14 cellular contexts compared by ENCODE assay signal in genomic region chr16:51629602-51630001, GRCh38.
DNase-seq lines count a peak whose midpoint lies in the region; ATAC-seq and TF ChIP-seq lines count a peak whose summit lies in the region.
"Had no signal": no experiment of that assay in that cellular context is flagged by ENCODE, and none has a peak within 500 bp of the region (broad histone marks: within the 10 kb centered on the region; RNA-seq: fewer than 3 reads in every experiment).

No MANE protein-coding gene starts in this region.

- H2AFZ ChIP-seq in hepatocyte: no peak overlapping the region

- no peaks in the 10 kb centered on the region for H3K27me3 Mint-ChIP-seq in T-helper 2 cell treated with Interferon-gamma antibody and Interleukin-4, amounts not matched to agents 5 μg/mL and 100 μg/mL, for 36 hours (ENCODE audit: low read depth)
- H3K27me3 Mint-ChIP-seq: CD4-positive, alpha-beta memory T cell had no signal

- no peaks in the 10 kb centered on the region for H3K9me2 ChIP-seq in hepatocyte (replicated peaks; ENCODE audit: insufficient read depth)

- H3K4me1 ChIP-seq in HEK293 (ENCODE audit: control insufficient read depth, insufficient read depth, low read length) (peaks cover 10% of the 10 kb centered on the region), hepatocyte (ENCODE audit: insufficient read depth) (no peaks in the 10 kb centered on the region)
- H3K4me1 ChIP-seq: BE2C had no signal

- no peak for TF ChIP-seq CTCF in HEK293 (tag by site-specific recombination; IDR thresholded peaks at IDR 0.05)
- no peak for TF ChIP-seq CTCF in hepatocyte (IDR thresholded peaks at IDR 0.05; ENCODE audit: poor library complexity)

- no peaks in the 10 kb centered on the region for H3K36me3 Mint-ChIP-seq in T-helper 2 cell treated with Interferon-gamma antibody and Interleukin-4, amounts not matched to agents 5 μg/mL and 100 μg/mL, for 36 hours (ENCODE audit: low read depth)
- H3K36me3 Mint-ChIP-seq in stimulated activated effector memory CD8-positive, alpha-beta T cell treated with anti-CD3 and anti-CD28 coated beads, Interleukin-12 subunit alpha, Interleukin-12 subunit beta, amount 100 ng/mL, for 72 hours: no peaks in the 10 kb centered on the region
- H3K36me3 Mint-ChIP-seq: CD4-positive, alpha-beta memory T cell had no signal

- H3K4me2 ChIP-seq in hepatocyte: no peak overlapping the region

- no peak overlapping the region for H3K4me3 Mint-ChIP-seq in T-helper 2 cell treated with Interferon-gamma antibody and Interleukin-4, amounts not matched to agents 5 μg/mL and 100 μg/mL, for 36 hours
- H3K4me3 Mint-ChIP-seq in stimulated activated effector memory CD8-positive, alpha-beta T cell treated with anti-CD3 and anti-CD28 coated beads, Interleukin-12 subunit alpha, Interleukin-12 subunit beta, amount 100 ng/mL, for 72 hours: no peak overlapping the region
- H3K4me3 Mint-ChIP-seq: CD4-positive, alpha-beta memory T cell had no signal

- no peak overlapping the region for H3K27ac Mint-ChIP-seq in T-helper 2 cell treated with Interferon-gamma antibody and Interleukin-4, amounts not matched to agents 5 μg/mL and 100 μg/mL, for 36 hours
- no peak overlapping the region for H3K27ac Mint-ChIP-seq in stimulated activated effector memory CD8-positive, alpha-beta T cell treated with anti-CD3 and anti-CD28 coated beads, Interleukin-12 subunit alpha, Interleukin-12 subunit beta, amount 100 ng/mL, for 72 hours
- H3K27ac Mint-ChIP-seq: CD4-positive, alpha-beta memory T cell had no signal

- no peaks in the 10 kb centered on the region for H3K27me3 ChIP-seq in hepatocyte
- H3K27me3 ChIP-seq: BE2C had no signal

- POLR2A ChIA-PET in HEK293 (lab: Yijun Ruan, JAX): no interaction called here

- no peak for ATAC-seq in stimulated activated effector memory CD8-positive, alpha-beta T cell treated with anti-CD3 and anti-CD28 coated beads, Interleukin-12 subunit alpha, Interleukin-12 subunit beta, amount 100 ng/mL, for 72 hours
- ATAC-seq: K562 had no signal

- H3K9me3 ChIP-seq in HEK293 (ENCODE audit: control insufficient read depth, insufficient read depth, low read depth, low read length) (no peaks in the 10 kb centered on the region), hepatocyte (ENCODE audit: low read depth) (no peaks in the 10 kb centered on the region)
- H3K9me3 ChIP-seq: BE2C had no signal

- H3K9me3 Mint-ChIP-seq in T-helper 2 cell treated with Interferon-gamma antibody and Interleukin-4, amounts not matched to agents 5 μg/mL and 100 μg/mL, for 36 hours: peaks cover 48% of the 10 kb centered on the region
- H3K9me3 Mint-ChIP-seq in stimulated activated effector memory CD8-positive, alpha-beta T cell treated with anti-CD3 and anti-CD28 coated beads, Interleukin-12 subunit alpha, Interleukin-12 subunit beta, amount 100 ng/mL, for 72 hours: peaks cover 8% of the 10 kb centered on the region

- 51% methylated on average over 2 of the region's 2 CpGs for WGBS in hepatocyte (ENCODE audit: low lambda C conversion rate, missing lambda C conversion rate)

- H4K20me1 ChIP-seq in hepatocyte (ENCODE audit: insufficient read depth, poor library complexity, severe bottlenecking): no peaks in the 10 kb centered on the region

- H3K27ac ChIP-seq in HEK293 (ENCODE audit: extremely low read depth, low read depth, low read length) (peak overlapping the region; percentile 40; the same call in 1 of the 2 replicates), hepatocyte (peak overlapping the region; percentile 65)
- H3K27ac ChIP-seq: C4-2B had no signal

- H3K36me3 ChIP-seq in HEK293 (ENCODE audit: control insufficient read depth in 2 of 2, insufficient read depth in 1 of 2, low read length in 2 of 2): no peaks in the 10 kb centered on the region
- no peaks in the 10 kb centered on the region for H3K36me3 ChIP-seq in hepatocyte (replicated peaks; ENCODE audit: insufficient read depth, low read depth)
- H3K36me3 ChIP-seq: BE2C had no signal

- no peaks in the 10 kb centered on the region for H3K79me2 ChIP-seq in hepatocyte

- CTCF ChIA-PET in HEK293 (lab: Yijun Ruan, JAX): interaction anchor here (0.6 kb wide), 1 partner anchor 252 kb away, joined by 4 read pairs; no protein-coding TSS in a partner anchor

- H3K4me3 ChIP-seq in HEK293 (ENCODE audit: low read depth, low read length) (no peak overlapping the region), hepatocyte (no peak overlapping the region)
- H3K4me3 ChIP-seq: K562 had no signal

- peak; percentile 45 for DNase-seq in NCI-H2171 treated with DMSO at 0.1 percent for 48 hours (lab: John Stamatoyannopoulos, UW)
- DNase-seq in NCI-H2171 (lab: John Stamatoyannopoulos, UW): no peak
- DNase-seq in hepatocyte (ENCODE audit: low spot score): no peak
- no peak for DNase-seq in stimulated activated naive CD4-positive, alpha-beta T cell treated with Interleukin-2 at 50 U/mL for 16 hours (lab: John Stamatoyannopoulos, UW)
- DNase-seq in T-helper 2 cell treated with Interferon-gamma antibody and Interleukin-4, amounts not matched to agents 5 μg/mL and 100 μg/mL, for 36 hours (ENCODE audit: low spot score): no peak
- no peak for DNase-seq in stimulated activated effector memory CD8-positive, alpha-beta T cell treated with anti-CD3 and anti-CD28 coated beads, Interleukin-12 subunit alpha, Interleukin-12 subunit beta, amount 100 ng/mL, for 72 hours (ENCODE audit: low spot score in 2 of 2)
- DNase-seq: BE2C; CD4-positive, alpha-beta memory T cell; DND-41; GDM1; HCEC 1CT had no signal

- H3K4me1 Mint-ChIP-seq in T-helper 2 cell treated with Interferon-gamma antibody and Interleukin-4, amounts not matched to agents 5 μg/mL and 100 μg/mL, for 36 hours (ENCODE audit: low read depth): no peaks in the 10 kb centered on the region
- H3K4me1 Mint-ChIP-seq in stimulated activated effector memory CD8-positive, alpha-beta T cell treated with anti-CD3 and anti-CD28 coated beads, Interleukin-12 subunit alpha, Interleukin-12 subunit beta, amount 100 ng/mL, for 72 hours: no peaks in the 10 kb centered on the region
- H3K4me1 Mint-ChIP-seq: CD4-positive, alpha-beta memory T cell had no signal

TF ChIP-seq in HEK293, 187 proteins besides CTCF, POLR2A, EP300 and RAD21 (continues in another document):
- TF ChIP-seq ZNF596 (tag by site-specific recombination; IDR thresholded peaks at IDR 0.05) (no peak), ZNF341 (tag by site-specific recombination; IDR thresholded peaks at IDR 0.05; ENCODE audit: low read depth) (no peak), ZNF580 (tag by site-specific recombination; IDR thresholded peaks at IDR 0.05) (no peak), ZNF132 (tag by site-specific recombination; IDR thresholded peaks at IDR 0.05; ENCODE audit: borderline replicate concordance) (no peak), SP2 (tag by site-specific recombination; IDR thresholded peaks at IDR 0.05) (no peak), ZNF311 (tag by site-specific recombination; IDR thresholded peaks at IDR 0.05; ENCODE audit: borderline replicate concordance) (no peak), ZNF449 (tag by site-specific recombination; IDR thresholded peaks at IDR 0.05) (no peak), ZNF692 (tag by site-specific recombination; IDR thresholded peaks at IDR 0.05) (peak; percentile 48; the same call in 1 of the 2 replicates), PRDM1 (tag by site-specific recombination; IDR thresholded peaks at IDR 0.05) (no peak), ZNF660 (tag by site-specific recombination; IDR thresholded peaks at IDR 0.05) (no peak), ZNF610 (tag by site-specific recombination; IDR thresholded peaks at IDR 0.05; ENCODE audit: borderline replicate concordance) (no peak), FEZF1 (tag by site-specific recombination; IDR thresholded peaks at IDR 0.05) (peak; percentile 92), KLF16 (tag by site-specific recombination; IDR thresholded peaks at IDR 0.05) (no peak), ZNF571 (tag by site-specific recombination; IDR thresholded peaks at IDR 0.05) (no peak), ZNF530 (tag by site-specific recombination; IDR thresholded peaks at IDR 0.05; ENCODE audit: low read depth) (no peak), OVOL3 (tag by site-specific recombination; IDR thresholded peaks at IDR 0.05) (peak; percentile 28; the same call in 1 of the 2 replicates), ZEB2 (tag by site-specific recombination; IDR thresholded peaks at IDR 0.05) (peak; percentile 86), HOXD13 (CRISPR knock-in tag; IDR thresholded peaks at IDR 0.05; ENCODE audit: borderline replicate concordance) (no peak), ZNF707 (tag by site-specific recombination; IDR thresholded peaks at IDR 0.05) (no peak), ZBTB21 (tag by site-specific recombination; IDR thresholded peaks at IDR 0.05) (no peak), ZNF623 (tag by site-specific recombination; IDR thresholded peaks at IDR 0.05) (no peak), ZNF510 (tag by site-specific recombination; IDR thresholded peaks at IDR 0.05; ENCODE audit: insufficient replicate concordance) (no peak), ZNF184 (tag by site-specific recombination; IDR thresholded peaks at IDR 0.05) (no peak)
